ENCODE assay signal across 10 cellular contexts in the genomic region with DNA sequence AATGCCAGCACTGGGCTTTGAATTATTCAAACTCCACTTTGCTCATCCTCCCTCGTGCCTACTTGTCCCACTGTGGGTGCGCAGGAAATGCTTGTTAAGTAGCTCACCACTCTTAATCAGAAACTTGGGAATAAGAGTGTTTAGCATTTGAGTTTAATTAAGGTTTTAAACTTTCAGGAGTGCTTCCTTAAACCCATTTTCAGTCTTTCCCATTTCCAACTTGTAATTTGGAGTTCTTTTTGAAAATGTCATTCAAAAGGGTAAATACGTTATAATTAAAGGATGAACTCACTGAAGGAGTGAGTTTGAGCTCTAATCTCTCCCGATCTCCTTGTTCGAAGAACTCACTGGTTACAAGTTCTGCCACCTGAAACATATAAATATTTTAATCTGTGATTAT.
"Had no signal": no experiment of that assay in that cellular context is flagged by ENCODE, and none has a peak within 500 bp of the region (broad histone marks: within the 10 kb centered on the region; RNA-seq: fewer than 3 reads in every experiment).

No MANE protein-coding gene starts in this region.

- H3K4me3 ChIP-seq: GM23248, HAP-1 had no signal

- DNase-seq: GM23248, GOT3, H7, Karpas-422, KBM-7 had no signal

- H3K9ac ChIP-seq: GM23248, KMS-11 had no signal

- H3K9me3 ChIP-seq: HAP-1 had no signal

- H2AFZ ChIP-seq: GM23248 had no signal

- H3K27ac ChIP-seq: GM23248, HL-60, KMS-11 had no signal

- ATAC-seq: HCT116, HepG2 had no signal

- H3K36me3 ChIP-seq: HAP-1 had no signal
